ENCODE assay signal across 28 cellular contexts in the genomic region with DNA sequence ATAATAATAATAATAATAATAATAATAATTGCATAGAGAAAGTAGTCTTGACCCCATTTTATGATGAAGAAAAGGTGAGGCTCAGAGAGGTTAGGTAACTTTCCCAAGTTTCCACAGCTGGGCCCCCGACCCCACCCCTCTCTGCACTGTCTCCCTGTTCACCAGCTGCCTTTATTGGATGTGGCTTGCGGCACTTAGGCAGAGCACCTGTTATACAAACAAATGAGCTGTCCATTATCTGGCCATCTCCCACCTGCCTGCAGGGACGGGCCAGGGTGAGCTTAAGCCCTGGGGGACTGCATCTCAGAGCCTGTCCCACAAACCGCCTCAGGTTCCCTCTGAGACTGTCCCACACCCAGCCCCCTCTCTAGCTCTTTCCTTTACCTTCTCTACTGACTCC. TPM values are rescaled to one million over a fixed set of nuclear protein-coding genes. Genes with fewer than 3 reads are reported as not detected.
A peak's percentile ranks its signal among the peaks of the same experiment; 100 is the strongest.
DNase-seq lines count a peak whose midpoint lies in the region; ATAC-seq and TF ChIP-seq lines count a peak whose summit lies in the region.
"Had no signal": no experiment of that assay in that cellular context is flagged by ENCODE, and none has a peak within 500 bp of the region (broad histone marks: within the 10 kb centered on the region; RNA-seq: fewer than 3 reads in every experiment).

No MANE protein-coding gene starts in this region.

- peaks cover 8% of the 10 kb centered on the region for H3K4me1 Mint-ChIP-seq in mesothelial cell of epicardium
- H3K4me1 Mint-ChIP-seq: activated naive CD8-positive, alpha-beta T cell treated with anti-CD3 and anti-CD28 coated beads for 36 hours; neural crest cell had no signal

- H3K27me3 Mint-ChIP-seq in mesothelial cell of epicardium (ENCODE audit: low read depth) = peaks cover 3% of the 10 kb centered on the region
- H3K27me3 Mint-ChIP-seq: activated naive CD8-positive, alpha-beta T cell treated with anti-CD3 and anti-CD28 coated beads for 36 hours; stimulated activated naive CD8-positive, alpha-beta T cell treated with anti-CD3 and anti-CD28 coated beads, Interleukin-15, Interleukin-2, amounts not matched to agents 100 ng/mL and 50 ng/mL, for 24 hours had no signal

- ATAC-seq in left colon = peak; percentile 50
- ATAC-seq: right lobe of liver had no signal

- peak; percentile 69 for DNase-seq in DMS153 (lab: John Stamatoyannopoulos, UW)
- no peak for DNase-seq in DMS153 treated with DMSO at 0.1 percent for 48 hours (lab: John Stamatoyannopoulos, UW; ENCODE audit: unreplicated experiment)
- DNase-seq in ELF-1 (ENCODE audit: low read depth, low spot score) = peak; percentile 62
- DNase-seq in NCI-H526 treated with DMSO at 0.1 percent for 48 hours (lab: John Stamatoyannopoulos, UW) = peak; percentile 94
- DNase-seq in left colon = peak in 1 of 2 donors; percentile 55
- no peak for DNase-seq in pons (ENCODE audit: low spot score)
- DNase-seq in mesothelial cell of epicardium (ENCODE audit: low spot score in 2 of 2, unreplicated experiment in 2 of 2) = no peak
- no peak for DNase-seq in SW 1271 (lab: John Stamatoyannopoulos, UW)
- DNase-seq: activated CD4-positive, alpha-beta memory T cell treated with anti-CD3 and anti-CD28 coated beads, Interleukin-2, amount 10 ng/mL, durations not matched to agents 7 days and 5 days; activated CD4-positive, CD25-positive, alpha-beta regulatory T cell; activated effector memory CD4-positive, alpha-beta T cell treated with Interleukin-2 at 50 U/mL for 16 hours; activated naive CD8-positive, alpha-beta T cell treated with anti-CD3 and anti-CD28 coated beads for 36 hours; activated T-cell treated with anti-CD3 and anti-CD28 coated beads for 4 hours; caudate nucleus; EL; H9; Karpas-422; MV-4-11; NCI-H2081 treated with DMSO at 0.1 percent for 48 hours; posterior cingulate gyrus; SIG-M5; stimulated activated CD4-positive, alpha-beta T cell treated with anti-CD3 and anti-CD28 coated beads, Interleukin-15, amount 100 ng/mL, for 24 hours; tibial artery had no signal

- H3K36me3 Mint-ChIP-seq in mesothelial cell of epicardium = no peaks in the 10 kb centered on the region
- H3K36me3 Mint-ChIP-seq: activated naive CD8-positive, alpha-beta T cell treated with anti-CD3 and anti-CD28 coated beads for 36 hours had no signal

- TF ChIP-seq CTCF in mesothelial cell of epicardium (IDR thresholded peaks at IDR 0.05; ENCODE audit: unreplicated experiment) = no peak

- no peak overlapping the region for H3K4me3 Mint-ChIP-seq in mesothelial cell of epicardium
- H3K4me3 Mint-ChIP-seq: activated CD4-positive, alpha-beta memory T cell treated with anti-CD3 and anti-CD28 coated beads, Interleukin-2, amount 10 ng/mL, durations not matched to agents 7 days and 5 days; activated naive CD8-positive, alpha-beta T cell treated with anti-CD3 and anti-CD28 coated beads for 36 hours; dendritic cell treated with granulocyte-macrophage colony-stimulating factor and Interleukin-4, amounts not matched to agents 40 ng/mL and 50 ng/mL, for 4 days; H9; neural crest cell; stimulated activated naive CD8-positive, alpha-beta T cell treated with anti-CD3 and anti-CD28 coated beads, Interleukin-15, Interleukin-2, amounts not matched to agents 100 ng/mL and 50 ng/mL, for 24 hours had no signal

- intact Hi-C loops in left colon (cut with DNase I, micrococcal nuclease) = no loop called here

- no peaks in the 10 kb centered on the region for H3K9me3 Mint-ChIP-seq in mesothelial cell of epicardium
- H3K9me3 Mint-ChIP-seq: activated CD4-positive, alpha-beta memory T cell treated with anti-CD3 and anti-CD28 coated beads, Interleukin-2, amount 10 ng/mL, durations not matched to agents 7 days and 5 days; activated naive CD8-positive, alpha-beta T cell treated with anti-CD3 and anti-CD28 coated beads for 36 hours; dendritic cell treated with granulocyte-macrophage colony-stimulating factor and Interleukin-4, amounts not matched to agents 40 ng/mL and 50 ng/mL, for 4 days; H9; neural crest cell; stimulated activated naive CD8-positive, alpha-beta T cell treated with anti-CD3 and anti-CD28 coated beads, Interleukin-15, Interleukin-2, amounts not matched to agents 100 ng/mL and 50 ng/mL, for 24 hours had no signal

- no peak overlapping the region for H3K27ac Mint-ChIP-seq in mesothelial cell of epicardium
- H3K27ac Mint-ChIP-seq: activated CD4-positive, alpha-beta memory T cell treated with anti-CD3 and anti-CD28 coated beads, Interleukin-2, amount 10 ng/mL, durations not matched to agents 7 days and 5 days; activated naive CD8-positive, alpha-beta T cell treated with anti-CD3 and anti-CD28 coated beads for 36 hours; dendritic cell treated with granulocyte-macrophage colony-stimulating factor and Interleukin-4, amounts not matched to agents 40 ng/mL and 50 ng/mL, for 4 days; H9; stimulated activated naive CD8-positive, alpha-beta T cell treated with anti-CD3 and anti-CD28 coated beads, Interleukin-15, Interleukin-2, amounts not matched to agents 100 ng/mL and 50 ng/mL, for 24 hours had no signal

RNA-seq across cellular contexts. Expression of a gene that starts 10.1 kb away (rescaled TPM):
- total RNA-seq in left colon (100 to 1,000 TPM in 1 of 2 donors, 10 to 100 TPM in 1; 63.0 to 176 TPM), mesothelial cell of epicardium (92.4 to 94.8 TPM (median 93.1 TPM) in 3 replicates)
- total RNA-seq: activated CD4-positive, alpha-beta memory T cell treated with anti-CD3 and anti-CD28 coated beads, Interleukin-2, amount 10 ng/mL, durations not matched to agents 7 days and 5 days; fibroblast of lung had no signal

RNA-seq across cellular contexts. Expression of a gene that starts 18.0 kb away (rescaled TPM):
- total RNA-seq in left colon = 100 to 1,000 TPM in 1 of 2 donors, 10 to 100 TPM in 1; 70.6 to 107 TPM
- total RNA-seq in mesothelial cell of epicardium = 25.6 to 33.5 TPM (median 25.9 TPM) in 3 replicates

RNA-seq across cellular contexts. Expression of a gene that starts 22.7 kb away (rescaled TPM):
- 100 to 1,000 TPM in 1 of 2 donors, 10 to 100 TPM in 1; 93.9 to 131 TPM for total RNA-seq in left colon
- total RNA-seq in mesothelial cell of epicardium = 49.7 to 60.9 TPM (median 54.1 TPM) in 3 replicates

RNA-seq across cellular contexts. Expression of a gene that starts 39.0 kb away (rescaled TPM):
- total RNA-seq in left colon = 10 to 100 TPM in 1 of 2 donors, 1 to 10 TPM in 1; 7.7 to 23.1 TPM
- total RNA-seq in mesothelial cell of epicardium = 14.6 to 17.8 TPM (median 15.4 TPM) in 3 replicates

RNA-seq across cellular contexts. Expression of a gene that starts 54.1 kb away (rescaled TPM):
- 10 to 100 TPM; 23.0 to 33.5 TPM for total RNA-seq in left colon
- 30.8 to 31.2 TPM (median 30.9 TPM) in 3 replicates for total RNA-seq in mesothelial cell of epicardium

Comparison
In these comparisons a context has a peak if more than half of its experiments do, and no peak if none do; other contexts are left out.
1. DNase-seq: peak in DMS153 (single experiment), ELF-1 (single experiment) and NCI-H526 treated with DMSO at 0.1 percent for 48 hours (single experiment); none in DMS153 treated with DMSO at 0.1 percent for 48 hours (single experiment), pons (single experiment), mesothelial cell of epicardium (0 of 2) and SW 1271 (0 of 2).